ENCODE assay signal across 12 cellular contexts in the genomic region with DNA sequence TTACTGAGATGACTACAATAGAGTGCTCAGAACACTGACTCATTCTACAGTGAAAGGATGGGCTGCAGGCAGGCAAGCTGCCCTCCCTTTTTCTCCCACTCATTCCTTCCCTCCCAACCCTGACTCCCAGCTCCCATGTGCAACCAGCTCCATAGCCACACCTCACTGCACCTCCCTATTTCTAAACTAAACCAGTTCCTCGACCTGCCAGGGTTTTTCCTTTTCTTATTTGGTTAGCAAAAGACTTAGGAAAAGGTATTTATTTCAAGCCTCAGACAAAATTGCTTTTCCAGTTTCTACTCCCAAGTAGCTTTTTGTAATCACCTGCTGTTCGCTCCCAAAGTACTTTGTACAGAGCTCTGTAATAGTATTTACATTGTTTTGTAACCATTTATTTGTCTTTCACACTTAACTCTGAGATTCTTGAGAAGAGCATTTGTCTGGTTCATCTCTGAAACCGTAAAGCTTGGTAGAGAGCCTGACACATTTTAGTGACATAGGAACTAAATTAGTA. TPM values are rescaled to one million over a fixed set of nuclear protein-coding genes. Genes with fewer than 3 reads are reported as not detected.
A peak's percentile ranks its signal among the peaks of the same experiment; 100 is the strongest.
DNase-seq lines count a peak whose midpoint lies in the region; ATAC-seq and TF ChIP-seq lines count a peak whose summit lies in the region.
"Had no signal": no experiment of that assay in that cellular context is flagged by ENCODE, and none has a peak within 500 bp of the region (broad histone marks: within the 10 kb centered on the region; RNA-seq: fewer than 3 reads in every experiment).

No MANE protein-coding gene starts in this region.

- ATAC-seq in RWPE2 (ENCODE audit: low read depth) (peak; percentile 100), HG03354 (IDR thresholded peaks at IDR 0.05; ENCODE audit: poor library complexity, severe bottlenecking, unreplicated experiment) (no peak)

- H3K9me3 ChIP-seq in RWPE2 (ENCODE audit: severe bottlenecking) = no peaks in the 10 kb centered on the region
- no peaks in the 10 kb centered on the region for H3K9me3 ChIP-seq in testis
- H3K9me3 ChIP-seq in WERI-Rb-1 (ENCODE audit: severe bottlenecking) = no peaks in the 10 kb centered on the region

- H3K27me3 ChIP-seq in RWPE2 (ENCODE audit: insufficient read depth, poor library complexity, severe bottlenecking) (no peaks in the 10 kb centered on the region), testis (no peaks in the 10 kb centered on the region), WERI-Rb-1 (ENCODE audit: insufficient read depth, low read depth, severe bottlenecking) (peaks cover 62% of the 10 kb centered on the region)

- 47 to 54% methylated on average over 3 of the region's 3 CpGs for WGBS in testis, 2 donors

- TF ChIP-seq POLR2A in testis (IDR thresholded peaks at IDR 0.05) = no peak

- no peak overlapping the region for H3K27ac ChIP-seq in RWPE2 (ENCODE audit: poor library complexity, severe bottlenecking)
- H3K27ac ChIP-seq in testis = peak overlapping the region in 1 of 2 donors; percentile 28
- H3K27ac ChIP-seq in WERI-Rb-1 = no peak overlapping the region
- H3K27ac ChIP-seq: 22Rv1 had no signal

- TF ChIP-seq CTCF in RWPE2 (IDR thresholded peaks at IDR 0.05; ENCODE audit: poor library complexity, severe bottlenecking) (no peak), testis (IDR thresholded peaks at IDR 0.05) (no peak), WERI-Rb-1 (IDR thresholded peaks at IDR 0.05; ENCODE audit: low read depth, low read length) (no peak)

- H3K4me3 ChIP-seq in RWPE2 (ENCODE audit: severe bottlenecking) = no peak overlapping the region
- H3K4me3 ChIP-seq in testis = no peak overlapping the region
- H3K4me3 ChIP-seq in WERI-Rb-1 (ENCODE audit: low read depth, low read length) = no peak overlapping the region

- intact Hi-C loops in testis (cut with DNase I; ENCODE audit: low total_unique reads) = no loop called here

- peaks cover 8% of the 10 kb centered on the region for H3K4me1 ChIP-seq in RWPE2 (ENCODE audit: insufficient read depth, poor library complexity, severe bottlenecking)
- H3K4me1 ChIP-seq in testis = no peaks in the 10 kb centered on the region

- peak; percentile 11 for DNase-seq in DMS 273 (lab: John Stamatoyannopoulos, UW; ENCODE audit: unreplicated experiment)
- no peak for DNase-seq in DMS 273 treated with DMSO at 0.1 percent for 48 hours (lab: John Stamatoyannopoulos, UW)
- no peak for DNase-seq in RWPE2 (ENCODE audit: low spot score)
- peak; percentile 42 for DNase-seq in iPS-NIHi7 (ENCODE audit: extremely low spot score)
- DNase-seq in testis = peak; percentile 73
- no peak for DNase-seq in hippocampal formation (lab: John Stamatoyannopoulos, UW)
- DNase-seq in WERI-Rb-1 = no peak
- DNase-seq: activated CD4-positive, alpha-beta T cell treated with anti-CD3 and anti-CD28 coated beads, Interleukin-2, amount 50 U/mL, for 4 hours; NCI-H446 had no signal

- H3K36me3 ChIP-seq in RWPE2 (ENCODE audit: low read depth) (no peaks in the 10 kb centered on the region), testis (ENCODE audit: low read depth, missing control alignments) (no peaks in the 10 kb centered on the region), WERI-Rb-1 (no peaks in the 10 kb centered on the region)

RNA-seq across cellular contexts. Expression of gene AADAC, which starts 2.2 kb away (rescaled TPM):
- total RNA-seq in testis = under 1 TPM in 1 of 2 donors, not detected in 1; 0.31 TPM
- 0.25 TPM for polyA plus RNA-seq in testis (ENCODE audit: insufficient read depth, low read depth, low replicate concordance)
- total RNA-seq: cerebellum had no signal

RNA-seq across cellular contexts. Expression of gene SUCNR1, which starts 57.3 kb away (rescaled TPM):
- under 1 TPM in 1 of 2 donors, not detected in 1; 0.06 TPM for total RNA-seq in testis
- 0.42 TPM for polyA plus RNA-seq in testis (ENCODE audit: insufficient read depth, low read depth, low replicate concordance)

Comparison
In these comparisons a context has a peak if more than half of its experiments do, and no peak if none do; other contexts are left out.
1. DNase-seq: peak in DMS 273 (single experiment), iPS-NIHi7 (single experiment) and testis (single experiment); none in DMS 273 treated with DMSO at 0.1 percent for 48 hours (single experiment), RWPE2 (single experiment), hippocampal formation (0 of 2) and WERI-Rb-1 (single experiment).